In genomic region chr2:174959787-174960186, GRCh38 we compare ENCODE assay signal across 21 cellular contexts. TPM values are rescaled to one million over a fixed set of nuclear protein-coding genes. Genes with fewer than 3 reads are reported as not detected.
DNase-seq lines count a peak whose midpoint lies in the region; ATAC-seq and TF ChIP-seq lines count a peak whose summit lies in the region.
"Had no signal": no experiment of that assay in that cellular context is flagged by ENCODE, and none has a peak within 500 bp of the region (broad histone marks: within the 10 kb centered on the region; RNA-seq: fewer than 3 reads in every experiment).

No MANE protein-coding gene starts in this region.

- no peak for DNase-seq in SK-N-SH
- DNase-seq in WTC11 (ENCODE audit: low spot score), result no peak
- DNase-seq in cardiac muscle cell (ENCODE audit: low read depth in 1 of 2, low spot score in 1 of 2), result no peak
- no peak for DNase-seq in CD4-positive, alpha-beta T cell
- no peak for DNase-seq in stimulated activated CD8-positive, alpha-beta memory T cell treated with anti-CD3 and anti-CD28 coated beads, Interleukin-4, amount 100 ng/mL, for 48 hours
- no peak for DNase-seq in 8988T
- DNase-seq: activated CD4-positive, alpha-beta T cell treated with anti-CD3 and anti-CD28 coated beads for 36 hours; activated CD8-positive, alpha-beta memory T cell treated with anti-CD3 and anti-CD28 coated beads, Interleukin-2, amount 10 ng/mL, durations not matched to agents 7 days and 5 days; central memory CD4-positive, alpha-beta T cell; DMS53; naive thymus-derived CD8-positive, alpha-beta T cell; NCI-H1092 treated with DMSO at 0.1 percent for 48 hours; NCI-H526; stimulated activated CD4-positive, alpha-beta T cell treated with anti-CD3 and anti-CD28 coated beads, Interleukin-4, amount 100 ng/mL, for 4 hours; substantia nigra; uterus had no signal

- peaks cover 2% of the 10 kb centered on the region for H3F3A ChIP-seq in SK-N-SH (replicated peaks; ENCODE audit: insufficient read depth)

- ATAC-seq in SK-N-SH treated with all-trans-retinoic acid at 6 μM for 48 hours, result peak; percentile 39
- peak; percentile 17 for ATAC-seq in WTC11
- ATAC-seq in CD4-positive, alpha-beta T cell (ENCODE audit: poor library complexity), result no peak
- ATAC-seq: activated CD4-positive, alpha-beta T cell treated with anti-CD3 and anti-CD28 coated beads for 36 hours; activated CD8-positive, alpha-beta memory T cell treated with anti-CD3 and anti-CD28 coated beads, Interleukin-2, amount 10 ng/mL, durations not matched to agents 7 days and 5 days; esophagus mucosa; naive thymus-derived CD8-positive, alpha-beta T cell had no signal

- H3K4me1 Mint-ChIP-seq in WTC11, result peaks cover 42% of the 10 kb centered on the region
- no peaks in the 10 kb centered on the region for H3K4me1 Mint-ChIP-seq in CD4-positive, alpha-beta T cell (ENCODE audit: low read depth)
- H3K4me1 Mint-ChIP-seq: activated CD8-positive, alpha-beta memory T cell treated with anti-CD3 and anti-CD28 coated beads, Interleukin-2, amount 10 ng/mL, durations not matched to agents 7 days and 5 days had no signal

- 0 out of 2 replicates have a peak, but pooled peaks cover 8% of the 10 kb centered on the region for H3K79me2 ChIP-seq in SK-N-SH (ENCODE audit: insufficient read depth)
- peaks cover 22% of the 10 kb centered on the region for H3K79me2 ChIP-seq in parathyroid adenoma

- H3K27me3 ChIP-seq in SK-N-SH (ENCODE audit: insufficient read depth) (no peaks in the 10 kb centered on the region), cardiac muscle cell (no peaks in the 10 kb centered on the region), parathyroid adenoma (ENCODE audit: control insufficient read depth, insufficient read depth, low read length) (no peaks in the 10 kb centered on the region)
- no peaks in the 10 kb centered on the region for H3K27me3 ChIP-seq in CD4-positive, alpha-beta T cell (ENCODE audit: control insufficient read depth, insufficient read depth, low read length)
- H3K27me3 ChIP-seq: uterus had no signal

- H3K4me3 ChIP-seq in SK-N-SH (ENCODE audit: low read depth in 2 of 2, low read length in 1 of 2) (no peak overlapping the region), cardiac muscle cell (no peak overlapping the region), parathyroid adenoma (ENCODE audit: low read depth, low read length) (no peak overlapping the region)
- H3K4me3 ChIP-seq: smooth muscle cell, uterus had no signal

- peak overlapping the region; percentile 85 for H3K27ac Mint-ChIP-seq in WTC11
- H3K27ac Mint-ChIP-seq in CD4-positive, alpha-beta T cell, result no peak overlapping the region
- H3K27ac Mint-ChIP-seq: activated CD4-positive, alpha-beta T cell treated with anti-CD3 and anti-CD28 coated beads for 36 hours; activated CD8-positive, alpha-beta memory T cell treated with anti-CD3 and anti-CD28 coated beads, Interleukin-2, amount 10 ng/mL, durations not matched to agents 7 days and 5 days; progenitor cell of endocrine pancreas had no signal

- H3K9me3 Mint-ChIP-seq in WTC11, result peaks cover 10% of the 10 kb centered on the region
- no peaks in the 10 kb centered on the region for H3K9me3 Mint-ChIP-seq in CD4-positive, alpha-beta T cell
- H3K9me3 Mint-ChIP-seq: naive thymus-derived CD8-positive, alpha-beta T cell had no signal

- no peak for TF ChIP-seq RAD21 in SK-N-SH (IDR thresholded peaks at IDR 0.05; ENCODE audit: low read length)

- H3K9me3 ChIP-seq in SK-N-SH (no peaks in the 10 kb centered on the region), cardiac muscle cell (ENCODE audit: low read depth) (no peaks in the 10 kb centered on the region), parathyroid adenoma (ENCODE audit: control insufficient read depth, low read length) (no peaks in the 10 kb centered on the region)
- H3K9me3 ChIP-seq in CD4-positive, alpha-beta T cell (ENCODE audit: control insufficient read depth, low read length), result no peaks in the 10 kb centered on the region
- H3K9me3 ChIP-seq: uterus had no signal

- TF ChIP-seq EP300 in SK-N-SH (IDR thresholded peaks at IDR 0.05; ENCODE audit: borderline replicate concordance in 1 of 2, low read depth in 1 of 2, low read length in 1 of 2), result no peak

- CTCF ChIA-PET in SK-N-SH (lab: Yijun Ruan, JAX), result interaction anchor here (1.0 kb wide), 1 partner anchor 188 kb away, joined by 3 read pairs; no protein-coding TSS in a partner anchor
- CTCF ChIA-PET in WTC11 (lab: Charles Lee), result no interaction called here
- CTCF ChIA-PET in CD4-positive, alpha-beta T cell (lab: Charles Lee), result no interaction called here

- peaks cover 9% of the 10 kb centered on the region for H3K36me3 Mint-ChIP-seq in WTC11
- no peaks in the 10 kb centered on the region for H3K36me3 Mint-ChIP-seq in CD4-positive, alpha-beta T cell (ENCODE audit: low read depth)
- H3K36me3 Mint-ChIP-seq: activated CD8-positive, alpha-beta memory T cell treated with anti-CD3 and anti-CD28 coated beads, Interleukin-2, amount 10 ng/mL, durations not matched to agents 7 days and 5 days; naive thymus-derived CD8-positive, alpha-beta T cell had no signal

- H3K9ac ChIP-seq in SK-N-SH (no peak overlapping the region), parathyroid adenoma (no peak overlapping the region)

- POLR2A ChIA-PET in SK-N-SH (lab: Yijun Ruan, JAX) (no interaction called here), WTC11 (lab: Charles Lee) (no interaction called here)
- POLR2A ChIA-PET in CD4-positive, alpha-beta T cell (lab: Charles Lee), result no interaction called here

- intact Hi-C loops in CD4-positive, alpha-beta T cell (cut with DNase I, micrococcal nuclease), result no loop called here

- H3K27ac ChIP-seq in SK-N-SH (ENCODE audit: low read depth in 2 of 2, low read length in 1 of 2) (no peak overlapping the region), cardiac muscle cell (peak overlapping the region; percentile 67), parathyroid adenoma (peak overlapping the region; percentile 84)
- no peak overlapping the region for H3K27ac ChIP-seq in CD4-positive, alpha-beta T cell (ENCODE audit: low read depth, low read length)

- H3K36me3 ChIP-seq in SK-N-SH (replicated peaks in 1 of 2; ENCODE audit: control insufficient read depth in 1 of 2, insufficient read depth in 2 of 2, low read length in 1 of 2) (no peaks in the 10 kb centered on the region), cardiac muscle cell (no peaks in the 10 kb centered on the region), parathyroid adenoma (ENCODE audit: control insufficient read depth, insufficient read depth, low read length) (no peaks in the 10 kb centered on the region)
- H3K36me3 ChIP-seq: uterus had no signal

- TF ChIP-seq CTCF in SK-N-SH (IDR thresholded peaks at IDR 0.05) (no peak), WTC11 (IDR thresholded peaks at IDR 0.05) (no peak), cardiac muscle cell (IDR thresholded peaks at IDR 0.05; ENCODE audit: low read depth, low read length) (no peak), parathyroid adenoma (IDR thresholded peaks at IDR 0.05) (peak; percentile 10)
- TF ChIP-seq CTCF in CD4-positive, alpha-beta T cell (IDR thresholded peaks at IDR 0.05), result no peak

- H3K4me3 Mint-ChIP-seq in WTC11, result no peak overlapping the region
- no peak overlapping the region for H3K4me3 Mint-ChIP-seq in CD4-positive, alpha-beta T cell
- H3K4me3 Mint-ChIP-seq: activated CD4-positive, alpha-beta T cell treated with anti-CD3 and anti-CD28 coated beads for 36 hours; activated CD8-positive, alpha-beta memory T cell treated with anti-CD3 and anti-CD28 coated beads, Interleukin-2, amount 10 ng/mL, durations not matched to agents 7 days and 5 days; naive thymus-derived CD8-positive, alpha-beta T cell had no signal

- no peaks in the 10 kb centered on the region for H3K9me2 ChIP-seq in SK-N-SH

- no peaks in the 10 kb centered on the region for H4K20me1 ChIP-seq in SK-N-SH (ENCODE audit: insufficient read depth)

- H2AFZ ChIP-seq in SK-N-SH (ENCODE audit: low read depth) (no peak overlapping the region), parathyroid adenoma (peak overlapping the region; percentile 77)

- H3K27me3 Mint-ChIP-seq in WTC11 (ENCODE audit: low read depth), result no peaks in the 10 kb centered on the region
- H3K27me3 Mint-ChIP-seq in CD4-positive, alpha-beta T cell, result peaks cover 5% of the 10 kb centered on the region
- H3K27me3 Mint-ChIP-seq: progenitor cell of endocrine pancreas had no signal

- peaks cover 5 to 8% of the 10 kb centered on the region in 2 experiments; a peak in 3 of 4 replicates for H3K4me1 ChIP-seq in SK-N-SH (ENCODE audit: control insufficient read depth in 1 of 2, insufficient read depth in 2 of 2, low read depth in 1 of 2, low read length in 1 of 2)
- H3K4me1 ChIP-seq in cardiac muscle cell (ENCODE audit: low read depth), result peaks cover 38% of the 10 kb centered on the region
- peaks cover 28% of the 10 kb centered on the region for H3K4me1 ChIP-seq in parathyroid adenoma
- H3K4me1 ChIP-seq: uterus had no signal

- H3K4me2 ChIP-seq in SK-N-SH, result no peak overlapping the region
- peak overlapping the region; percentile 28 for H3K4me2 ChIP-seq in parathyroid adenoma (ENCODE audit: low read length)
- H3K4me2 ChIP-seq: smooth muscle cell had no signal

- WGBS in SK-N-SH (ENCODE audit: low lambda C conversion rate), result 100% methylated on average over 2 of the region's 2 CpGs

TF ChIP-seq in SK-N-SH, 30 proteins besides CTCF, POLR2A, EP300 and RAD21 (continues in another document):
- TF ChIP-seq TCF12 (IDR thresholded peaks at IDR 0.05) (no peak), NRF1 (IDR thresholded peaks at IDR 0.05; ENCODE audit: low read depth, low read length) (no peak), POLR2AphosphoS5 (IDR thresholded peaks at IDR 0.05; ENCODE audit: low read depth, low read length) (no peak), RXRA (IDR thresholded peaks at IDR 0.05; ENCODE audit: borderline replicate concordance, low read depth) (no peak), GATA2 (CRISPR knock-in tag; IDR thresholded peaks at IDR 0.05) (no peak), ELF1 (IDR thresholded peaks at IDR 0.05) (no peak), RFX5 (IDR thresholded peaks at IDR 0.05; ENCODE audit: low read length) (no peak), MXI1 (IDR thresholded peaks at IDR 0.05; ENCODE audit: low read depth, low read length) (no peak)

RNA-seq across cellular contexts. Expression of gene CHN1, which starts 45.4 kb away (rescaled TPM):
- polyA plus RNA-seq in SK-N-SH (2012; rRNA removed) (31.6 and 46.9 TPM in 2 replicates), cardiac muscle cell (70.8 and 90.2 TPM in 2 replicates)
- polyA plus RNA-seq in SK-N-SH (2012; cell fraction: cytosol; rRNA removed), result 45.3 and 56.3 TPM in 2 replicates
- polyA plus RNA-seq in SK-N-SH (2012; cell fraction: nucleus; rRNA removed), result 13.8 and 27.9 TPM in 2 replicates
- total RNA-seq in WTC11 (2021) (26.1 to 30.0 TPM (median 28.0 TPM) in 3 replicates), cardiac muscle cell (47.0 and 64.3 TPM in 2 replicates)
- total RNA-seq in CD4-positive, alpha-beta T cell, result 1 to 10 TPM; 5.3 to 5.6 TPM

Comparison
In these comparisons a context has a peak if more than half of its experiments do, and no peak if none do; other contexts are left out.
1. H3K27ac ChIP-seq: peak in cardiac muscle cell (single experiment) and parathyroid adenoma (single experiment); none in SK-N-SH (0 of 2) and CD4-positive, alpha-beta T cell (single experiment).